Comparison of ENCODE assay signal across 8 cellular contexts in the genomic region with DNA sequence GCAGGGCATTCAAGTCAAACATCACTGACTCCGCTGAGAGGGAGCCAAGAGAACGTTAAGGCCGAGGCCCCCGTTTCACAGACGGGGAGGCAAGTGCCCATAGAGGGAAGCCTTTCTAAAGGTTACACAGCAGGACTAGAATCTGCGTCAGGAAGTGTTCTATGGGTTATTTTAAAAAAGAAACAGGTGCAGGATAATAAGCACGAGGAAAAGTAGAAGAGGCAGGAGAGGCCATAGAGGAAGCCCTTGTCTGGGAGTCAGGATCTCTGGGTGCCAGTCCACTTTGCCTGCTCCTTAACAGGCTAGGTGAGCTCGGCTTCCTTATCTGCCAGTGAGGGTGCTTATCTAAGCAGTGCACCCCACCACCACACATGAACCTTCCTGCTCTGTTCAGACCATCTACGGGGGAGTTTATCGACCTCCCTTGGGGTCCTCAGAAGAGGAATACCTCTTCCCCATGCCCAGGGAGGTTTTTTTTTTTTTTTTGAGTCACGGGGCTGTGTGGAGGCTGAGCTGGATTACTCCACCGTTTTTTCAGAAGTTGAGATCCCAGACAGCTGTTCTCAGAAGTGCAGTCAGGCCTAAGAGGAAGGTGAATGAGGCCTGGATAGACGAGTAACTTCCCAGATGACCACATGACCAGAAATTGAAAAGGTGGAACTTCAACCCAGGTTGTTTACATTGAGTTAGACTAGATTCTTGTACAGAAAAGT. TPM values are rescaled to one million over a fixed set of nuclear protein-coding genes. Genes with fewer than 3 reads are reported as not detected.
DNase-seq lines count a peak whose midpoint lies in the region; ATAC-seq and TF ChIP-seq lines count a peak whose summit lies in the region.

No MANE protein-coding gene starts in this region.

- no peaks in the 10 kb centered on the region for H3K36me3 ChIP-seq in ascending aorta

- H3K27me3 ChIP-seq in ascending aorta (no peaks in the 10 kb centered on the region), layer of hippocampus (ENCODE audit: control insufficient read depth, insufficient read depth, low read length) (no peaks in the 10 kb centered on the region)

- H3K9me3 ChIP-seq in ascending aorta, result no peaks in the 10 kb centered on the region

- H3K9me3 Mint-ChIP-seq in T-helper 2 cell treated with Interferon-gamma antibody and Interleukin-4, amounts not matched to agents 5 μg/mL and 100 μg/mL, for 36 hours, result no peaks in the 10 kb centered on the region

- H3K27ac ChIP-seq in ascending aorta, result peak overlapping the region; percentile 99 to 100
- peak overlapping the region; percentile 98 for H3K27ac ChIP-seq in layer of hippocampus (ENCODE audit: low read depth, low read length)
- H3K27ac ChIP-seq in substantia nigra (ENCODE audit: low read depth, low read length, poor library complexity, severe bottlenecking), result peak overlapping the region; percentile 94

- intact Hi-C loops in ascending aorta (cut with DNase I), result loop anchor here (2.0 to 10.0 kb wide), 2 partner anchors 14 to 418 kb away; no protein-coding TSS in a partner anchor

- H3K4me1 ChIP-seq in ascending aorta, result peaks cover 20 to 33% of the 10 kb centered on the region in 2 donors

- no peak for TF ChIP-seq CTCF in ascending aorta (IDR thresholded peaks at IDR 0.05)

- H3K4me3 ChIP-seq in ascending aorta, result peak overlapping the region; percentile 98 to 99

- peak overlapping the region; percentile 94 for H3K27ac Mint-ChIP-seq in T-helper 2 cell treated with Interferon-gamma antibody and Interleukin-4, amounts not matched to agents 5 μg/mL and 100 μg/mL, for 36 hours

- H3K27me3 Mint-ChIP-seq in T-helper 2 cell treated with Interferon-gamma antibody and Interleukin-4, amounts not matched to agents 5 μg/mL and 100 μg/mL, for 36 hours (ENCODE audit: low read depth), result no peaks in the 10 kb centered on the region

- ATAC-seq in HG02623 (IDR thresholded peaks at IDR 0.05; ENCODE audit: unreplicated experiment) (no peak), HG03135 (IDR thresholded peaks at IDR 0.05; ENCODE audit: unreplicated experiment) (no peak)

- no peak for DNase-seq in T-helper 2 cell treated with Interferon-gamma antibody and Interleukin-4, amounts not matched to agents 5 μg/mL and 100 μg/mL, for 36 hours (ENCODE audit: low spot score)
- DNase-seq in T-helper 2 cell (no peak), NCI-H146 (lab: John Stamatoyannopoulos, UW) (peak; percentile 55), ascending aorta (ENCODE audit: low spot score in 2 of 2) (no peak), substantia nigra (lab: John Stamatoyannopoulos, UW) (peak in 1 of 49 donors; percentile 31)

- peak overlapping the region; percentile 88 for H3K4me3 Mint-ChIP-seq in T-helper 2 cell treated with Interferon-gamma antibody and Interleukin-4, amounts not matched to agents 5 μg/mL and 100 μg/mL, for 36 hours

- H3K4me1 Mint-ChIP-seq in T-helper 2 cell treated with Interferon-gamma antibody and Interleukin-4, amounts not matched to agents 5 μg/mL and 100 μg/mL, for 36 hours (ENCODE audit: low read depth), result peaks cover 39% of the 10 kb centered on the region

- H3K36me3 Mint-ChIP-seq in T-helper 2 cell treated with Interferon-gamma antibody and Interleukin-4, amounts not matched to agents 5 μg/mL and 100 μg/mL, for 36 hours (ENCODE audit: low read depth), result peaks cover 20% of the 10 kb centered on the region

RNA-seq across cellular contexts. Expression of gene FCHSD2, which starts 1.2 kb away (rescaled TPM):
- 16.3 TPM for total RNA-seq in ascending aorta
